8 cellular contexts compared by ENCODE assay signal in genomic region chr12:56636675-56637540, GRCh38. TPM values are rescaled to one million over a fixed set of nuclear protein-coding genes. Genes with fewer than 3 reads are reported as not detected.
A peak's percentile ranks its signal among the peaks of the same experiment; 100 is the strongest.
DNase-seq lines count a peak whose midpoint lies in the region; ATAC-seq and TF ChIP-seq lines count a peak whose summit lies in the region.

No MANE protein-coding gene starts in this region.

- peak overlapping the region; percentile 94 for H3K4me3 Mint-ChIP-seq in chondrocyte (ENCODE audit: unreplicated experiment)

- H3K27ac Mint-ChIP-seq in chondrocyte (ENCODE audit: unreplicated experiment) = peak overlapping the region; percentile 100

- H3K9me3 Mint-ChIP-seq in chondrocyte (ENCODE audit: low read depth) = no peaks in the 10 kb centered on the region

- H3K36me3 Mint-ChIP-seq in chondrocyte (ENCODE audit: low read depth) = peaks cover 20% of the 10 kb centered on the region

- H3K27me3 Mint-ChIP-seq in chondrocyte (ENCODE audit: low read depth) = no peaks in the 10 kb centered on the region

- ATAC-seq in GM19023 (IDR thresholded peaks at IDR 0.05; ENCODE audit: unreplicated experiment) (peak; percentile 55), HG03280 (IDR thresholded peaks at IDR 0.05; ENCODE audit: unreplicated experiment) (peak; percentile 46)

- H3K4me1 Mint-ChIP-seq in chondrocyte (ENCODE audit: low read depth) = peaks cover 42% of the 10 kb centered on the region

- DNase-seq in AG20443 (ENCODE audit: low spot score) (peak; percentile 96), NCI-H345 (lab: John Stamatoyannopoulos, UW) (peak; percentile 100), chondrocyte (ENCODE audit: low spot score) (peak; percentile 99), kidney glomerular epithelial cell (lab: John Stamatoyannopoulos, UW) (peak; percentile 97)
- DNase-seq in activated CD4-positive, alpha-beta T cell treated with anti-CD3 and anti-CD28 coated beads for 1 hour = peak; percentile 83
- peak; percentile 67 to 91 (median 83) for DNase-seq in stimulated activated CD4-positive, alpha-beta T cell treated with anti-CD3 and anti-CD28 coated beads, Interleukin-1b, Interleukin-23, amount 100 ng/mL, for 24 hours (ENCODE audit: low read depth in 4 of 4, low spot score in 1 of 4)

- peak; percentile 85 for TF ChIP-seq CTCF in chondrocyte (IDR thresholded peaks at IDR 0.05)

RNA-seq across cellular contexts. Expression of gene BAZ2A, which starts 6.8 kb away (rescaled TPM):
- 65.2 to 72.8 TPM (median 71.2 TPM) in 3 replicates for total RNA-seq in chondrocyte

RNA-seq across cellular contexts. Expression of gene ATP5F1B, which starts 8.9 kb away (rescaled TPM):
- 380 to 467 TPM (median 398 TPM) in 3 replicates for total RNA-seq in chondrocyte

RNA-seq across cellular contexts. Expression of gene PTGES3, which starts 51.2 kb away (rescaled TPM):
- total RNA-seq in chondrocyte = 123 to 156 TPM (median 127 TPM) in 3 replicates

Comparison
In these comparisons a context has a peak if more than half of its experiments do, and no peak if none do; other contexts are left out.
1. Peak in every context shown above with its lines: DNase-seq and ATAC-seq.